ENCODE assay signal across 8 cellular contexts in the genomic region with DNA sequence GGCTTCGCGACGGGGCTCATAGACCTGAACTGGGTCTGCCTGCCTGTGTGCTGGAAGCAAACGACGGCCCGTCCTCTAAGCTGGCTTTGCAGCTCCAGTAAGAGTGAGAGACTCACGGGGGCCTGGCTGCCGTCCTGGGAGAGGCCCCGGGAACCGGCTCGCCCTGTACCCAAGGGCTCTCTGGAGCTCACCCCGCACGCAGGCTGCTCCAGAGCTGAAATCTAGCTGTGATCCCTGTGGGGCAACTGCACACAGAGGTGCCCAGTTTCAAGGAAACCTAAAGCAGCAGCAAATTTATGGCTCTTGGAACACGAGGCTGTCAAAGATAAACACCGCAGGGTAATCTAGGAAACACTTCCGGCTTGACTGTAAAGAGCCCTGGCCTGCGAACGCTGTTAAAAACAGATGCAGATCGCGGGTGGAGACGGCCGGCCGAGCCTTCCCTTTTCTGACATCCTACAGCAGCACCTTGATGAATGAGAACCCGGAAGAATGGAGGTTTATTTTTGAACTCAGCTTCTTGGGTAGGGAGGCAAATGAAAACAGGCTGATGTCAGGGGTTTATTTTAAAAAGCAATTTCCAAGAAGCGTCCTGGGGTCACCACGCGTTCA. TPM values are rescaled to one million over a fixed set of nuclear protein-coding genes. Genes with fewer than 3 reads are reported as not detected.
A peak's percentile ranks its signal among the peaks of the same experiment; 100 is the strongest.
DNase-seq lines count a peak whose midpoint lies in the region; ATAC-seq and TF ChIP-seq lines count a peak whose summit lies in the region.

No MANE protein-coding gene starts in this region.

- H3K4me3 ChIP-seq in cardiac fibroblast (replicated peaks in 1 of 2; ENCODE audit: low read depth in 2 of 2, low read length in 2 of 2), result no peak overlapping the region
- no peak overlapping the region for H3K4me3 ChIP-seq in mucosa of descending colon

- no peaks in the 10 kb centered on the region for H3K9me3 ChIP-seq in mucosa of descending colon

- intact Hi-C loops in mucosa of descending colon (cut with DNase I, micrococcal nuclease) (no loop called here), head of caudate nucleus (cut with DNase I) (no loop called here)

- H3K36me3 ChIP-seq in mucosa of descending colon (ENCODE audit: low read depth), result no peaks in the 10 kb centered on the region

- peaks cover 16% of the 10 kb centered on the region for H3K4me1 ChIP-seq in mucosa of descending colon (ENCODE audit: low read depth)

- TF ChIP-seq CTCF in C4-2B (conservative IDR thresholded peaks at IDR 0.05) (no peak), cardiac fibroblast (IDR thresholded peaks at IDR 0.05; ENCODE audit: low read depth, low read length) (no peak), mucosa of descending colon (IDR thresholded peaks at IDR 0.05) (no peak)

- peak; percentile 48 for DNase-seq in MV-4-11 (lab: John Stamatoyannopoulos, UW)
- DNase-seq in cardiac fibroblast (ENCODE audit: low read depth in 2 of 2), result peak; percentile 35 to 76
- peak; percentile 81 to 85 (median 82) for DNase-seq in mucosa of descending colon
- no peak for DNase-seq in HPDE6-E6E7 (ENCODE audit: extremely low spot score)
- no peak for DNase-seq in head of caudate nucleus
- DNase-seq in NCI-H2227 treated with DMSO at 0.1 percent for 48 hours (lab: John Stamatoyannopoulos, UW), result no peak

- peak overlapping the region; percentile 27 for H3K27ac ChIP-seq in C4-2B

- ATAC-seq in mucosa of descending colon (peak; percentile 89), GM18511 (IDR thresholded peaks at IDR 0.05; ENCODE audit: unreplicated experiment) (no peak)

RNA-seq across cellular contexts. Expression of a gene that starts 29.4 kb away (rescaled TPM):
- 1 to 10 TPM in 1 of 3 donors, under 1 TPM in 1, not detected in 1; 0.61 to 1.3 TPM for total RNA-seq in mucosa of descending colon

Comparison
In these comparisons a context has a peak if more than half of its experiments do, and no peak if none do; other contexts are left out.
1. DNase-seq: peak in MV-4-11 (single experiment), cardiac fibroblast (2 of 2) and mucosa of descending colon (3 of 3); none in HPDE6-E6E7 (single experiment), head of caudate nucleus (0 of 42) and NCI-H2227 treated with DMSO at 0.1 percent for 48 hours (single experiment).